In genomic region chr2:186544255-186544675, GRCh38 we compare ENCODE assay signal across 1 cellular context.
TF ChIP-seq lines count a peak whose summit lies in the region.

No MANE protein-coding gene starts in this region.

TF ChIP-seq in GM23338, 12 proteins besides CTCF, POLR2A, EP300 and RAD21 (continued from another document):
- no peak for TF ChIP-seq EZH2 (IDR thresholded peaks at IDR 0.05; ENCODE audit: low read depth, unreplicated experiment)
